In genomic region chr7:40200791-40201190, GRCh38 we compare ENCODE assay signal across 20 cellular contexts.
DNase-seq lines count a peak whose midpoint lies in the region; ATAC-seq and TF ChIP-seq lines count a peak whose summit lies in the region.
"Had no signal": no experiment of that assay in that cellular context is flagged by ENCODE, and none has a peak within 500 bp of the region (broad histone marks: within the 10 kb centered on the region; RNA-seq: fewer than 3 reads in every experiment).

No MANE protein-coding gene starts in this region.

- H3K4me1 Mint-ChIP-seq in HFFc6 (ENCODE audit: low read depth): peaks cover 35% of the 10 kb centered on the region
- H3K4me1 Mint-ChIP-seq in mesothelial cell of epicardium: peaks cover 18% of the 10 kb centered on the region
- H3K4me1 Mint-ChIP-seq: brain had no signal

- in situ Hi-C loops in ACHN (cut with HindIII; ENCODE audit: low pct_ligation_motif_present, low pct_unique_long_range_greater_than_20kb, low sequenced_read_pairs): no loop called here

- H3K27ac Mint-ChIP-seq in HFFc6 (peak overlapping the region; percentile 84), mesothelial cell of epicardium (no peak overlapping the region)
- H3K27ac Mint-ChIP-seq: brain had no signal

- H3K36me3 Mint-ChIP-seq in HFFc6 (ENCODE audit: low read depth) (no peaks in the 10 kb centered on the region), mesothelial cell of epicardium (no peaks in the 10 kb centered on the region)
- H3K36me3 Mint-ChIP-seq: brain had no signal

- TF ChIP-seq CTCF in HFFc6 (IDR thresholded peaks at IDR 0.05) (no peak), choroid plexus epithelial cell (conservative IDR thresholded peaks at IDR 0.05; ENCODE audit: low read depth, low read length) (no peak), mesothelial cell of epicardium (IDR thresholded peaks at IDR 0.05; ENCODE audit: unreplicated experiment) (no peak)

- no peak for ATAC-seq in activated CD4-positive, CD25-positive, alpha-beta regulatory T cell treated with anti-CD3 and anti-CD28 coated beads, Interleukin-2, amount 50 U/mL, for 24 hours
- no peak for ATAC-seq in HG03469 (IDR thresholded peaks at IDR 0.05; ENCODE audit: unreplicated experiment)
- ATAC-seq: K562, PC-3 had no signal

- no peak overlapping the region for H3K4me3 ChIP-seq in choroid plexus epithelial cell (ENCODE audit: low read depth, low read length)
- H3K4me3 ChIP-seq: HAP-1, hepatocyte, K562 had no signal

- H3K9me3 Mint-ChIP-seq in HFFc6 (no peaks in the 10 kb centered on the region), mesothelial cell of epicardium (no peaks in the 10 kb centered on the region)

- H3K27me3 Mint-ChIP-seq in HFFc6 (ENCODE audit: insufficient read depth): no peaks in the 10 kb centered on the region
- no peaks in the 10 kb centered on the region for H3K27me3 Mint-ChIP-seq in mesothelial cell of epicardium (ENCODE audit: low read depth)
- H3K27me3 Mint-ChIP-seq: brain had no signal

- H3K4me3 Mint-ChIP-seq in HFFc6 (peak overlapping the region; percentile 53; the same call in 1 of the 2 replicates), mesothelial cell of epicardium (no peak overlapping the region)
- H3K4me3 Mint-ChIP-seq: brain had no signal

- peak; percentile 25 for DNase-seq in ACHN
- peak; percentile 64 for DNase-seq in HFFc6
- DNase-seq in choroid plexus epithelial cell (ENCODE audit: low read depth): peak; percentile 96
- peak; percentile 85 for DNase-seq in myocyte (ENCODE audit: low read depth)
- no peak for DNase-seq in mesothelial cell of epicardium (ENCODE audit: low spot score in 2 of 2, unreplicated experiment in 2 of 2)
- DNase-seq in DMS153 treated with DMSO at 0.1 percent for 48 hours (lab: John Stamatoyannopoulos, UW; ENCODE audit: unreplicated experiment): no peak
- DNase-seq: activated effector memory CD4-positive, alpha-beta T cell treated with anti-CD3 and anti-CD28 coated beads, Interleukin-2, amount 50 U/mL, for 16 hours; AML-193; left cardiac atrium; NCI-H1417 treated with DMSO at 0.1 percent for 48 hours; NCI-H446; PC-3; stimulated activated CD4-positive, alpha-beta T cell treated with anti-CD3 and anti-CD28 coated beads, Interleukin-4, amount 100 ng/mL, for 24 hours; WERI-Rb-1 had no signal

Comparison
In these comparisons a context has a peak if more than half of its experiments do, and no peak if none do; other contexts are left out.
1. DNase-seq: peak in ACHN (single experiment), HFFc6 (single experiment), choroid plexus epithelial cell (single experiment) and myocyte (single experiment); none in mesothelial cell of epicardium (0 of 2) and DMS153 treated with DMSO at 0.1 percent for 48 hours (single experiment).